ENCODE assay signal across 11 cellular contexts in genomic region chr2:84165256-84165655, GRCh38.
"Had no signal": no experiment of that assay in that cellular context is flagged by ENCODE, and none has a peak within 500 bp of the region (broad histone marks: within the 10 kb centered on the region; RNA-seq: fewer than 3 reads in every experiment).

No MANE protein-coding gene starts in this region.

- H3K27ac ChIP-seq: GM23248 had no signal

- FAIRE-seq: H1, H54 had no signal

- H3K36me3 ChIP-seq: HAP-1 had no signal

- H3K9me3 ChIP-seq: HAP-1 had no signal

- H2AFZ ChIP-seq: GM23248, GM23338 had no signal

- H3K4me3 ChIP-seq: GM23248, GM23338, HAP-1 had no signal

- DNase-seq: GM23248, GOT3, H7, H9, HCEC 1CT, HFFc6 had no signal

- H3K9ac ChIP-seq: GM23248 had no signal

- ATAC-seq: GM23338, HCT116 had no signal

- H3K4me2 ChIP-seq: GM23338 had no signal
